In the genomic region with DNA sequence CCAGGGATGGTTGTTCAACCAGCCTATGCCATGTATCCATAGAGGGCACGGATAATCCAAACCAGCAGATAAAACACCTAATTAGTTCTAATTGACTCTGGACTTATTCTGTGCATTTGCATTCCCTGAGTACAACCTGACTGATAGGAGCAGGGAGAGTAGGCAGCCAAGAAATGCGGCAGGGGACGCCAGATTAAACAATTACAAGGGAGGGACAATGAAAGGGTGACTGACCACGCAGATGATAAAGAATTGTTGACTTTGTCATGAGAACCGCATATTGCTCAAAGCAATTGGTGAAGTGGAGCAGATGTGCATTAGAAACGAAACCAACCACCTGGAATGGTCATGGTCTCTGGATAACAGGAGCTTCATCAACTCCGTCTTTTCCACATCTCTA, we compare ENCODE assay signal across 21 cellular contexts.
"Had no signal": no experiment of that assay in that cellular context is flagged by ENCODE, and none has a peak within 500 bp of the region (broad histone marks: within the 10 kb centered on the region; RNA-seq: fewer than 3 reads in every experiment).

No MANE protein-coding gene starts in this region.

- DNase-seq: activated CD4-positive, alpha-beta T cell treated with anti-CD3 and anti-CD28 coated beads for 1 hour; activated CD4-positive, alpha-beta T cell treated with anti-CD3 and anti-CD28 coated beads, Interleukin-2, amount 50 U/mL, for 1 hour; activated CD8-positive, alpha-beta T cell treated with anti-CD3 and anti-CD28 coated beads, Interleukin-2, amount 10 ng/mL, durations not matched to agents 7 days and 5 days; activated gamma-delta T cell; activated naive CD4-positive, alpha-beta T cell treated with anti-CD3 and anti-CD28 coated beads, Interleukin-2, amount 50 U/mL, for 16 hours; activated naive CD8-positive, alpha-beta T cell treated with anti-CD3 and anti-CD28 coated beads, Interleukin-2, amount 50 U/mL, for 24 hours; effector CD8-positive, alpha-beta T cell; erythroblast; foreskin keratinocyte; kidney glomerular epithelial cell; midbrain; stimulated activated CD4-positive, alpha-beta T cell treated with anti-CD3 and anti-CD28 coated beads, Interleukin-4, amount 100 ng/mL, for 24 hours; stimulated activated naive CD4-positive, alpha-beta T cell treated with Interleukin-2 at 50 U/mL for 16 hours; thyroid gland; upper lobe of right lung had no signal

- FAIRE-seq: TTC549 had no signal

- H3K27ac ChIP-seq: foreskin keratinocyte, prostate gland, thyroid gland, upper lobe of right lung had no signal

- H3K4me3 Mint-ChIP-seq: activated CD8-positive, alpha-beta T cell treated with anti-CD3 and anti-CD28 coated beads, Interleukin-2, amount 10 ng/mL, durations not matched to agents 7 days and 5 days; activated naive CD8-positive, alpha-beta T cell treated with anti-CD3 and anti-CD28 coated beads, Interleukin-2, amount 50 U/mL, for 24 hours; activated T-helper 1 cell treated with anti-CD3 and anti-CD28 coated beads, Interleukin-12 subunit alpha, Interleukin-12 subunit beta, Interleukin-2, Interleukin-4 antibody, amounts not matched to agents 30 ng/mL and 10 ng/mL and 1 ng/mL, durations not matched to agents 14 hours and 24 hours and 36 hours; brain; dendritic cell treated with granulocyte-macrophage colony-stimulating factor and Interleukin-4, amounts not matched to agents 40 ng/mL and 50 ng/mL, for 4 days; natural killer cell treated with Interleukin-12 subunit alpha and Interleukin-12 subunit beta and Interleukin-15 and Interleukin-18, amount 100 ng/mL, for 72 hours had no signal

- H3K36me3 ChIP-seq: prostate gland, thyroid gland, upper lobe of right lung had no signal

- H3K9me3 Mint-ChIP-seq: activated T-helper 1 cell treated with anti-CD3 and anti-CD28 coated beads, Interleukin-12 subunit alpha, Interleukin-12 subunit beta, Interleukin-2, Interleukin-4 antibody, amounts not matched to agents 30 ng/mL and 10 ng/mL and 1 ng/mL, durations not matched to agents 14 hours and 24 hours and 36 hours; dendritic cell treated with granulocyte-macrophage colony-stimulating factor and Interleukin-4, amounts not matched to agents 40 ng/mL and 50 ng/mL, for 4 days had no signal

- ATAC-seq: activated CD8-positive, alpha-beta T cell treated with anti-CD3 and anti-CD28 coated beads, Interleukin-2, amount 10 ng/mL, durations not matched to agents 7 days and 5 days; activated naive CD8-positive, alpha-beta T cell treated with anti-CD3 and anti-CD28 coated beads, Interleukin-2, amount 50 U/mL, for 24 hours; foreskin keratinocyte; natural killer cell treated with Interleukin-12 subunit alpha and Interleukin-12 subunit beta and Interleukin-15 and Interleukin-18, amount 100 ng/mL, for 72 hours had no signal

- H3K4me1 ChIP-seq: foreskin keratinocyte, prostate gland, thyroid gland, upper lobe of right lung had no signal

- H3K9me3 ChIP-seq: prostate gland, thyroid gland, upper lobe of right lung had no signal

- H3K4me1 Mint-ChIP-seq: activated naive CD8-positive, alpha-beta T cell treated with anti-CD3 and anti-CD28 coated beads, Interleukin-2, amount 50 U/mL, for 24 hours had no signal

- H3K27ac Mint-ChIP-seq: activated CD8-positive, alpha-beta T cell treated with anti-CD3 and anti-CD28 coated beads, Interleukin-2, amount 10 ng/mL, durations not matched to agents 7 days and 5 days; activated naive CD8-positive, alpha-beta T cell treated with anti-CD3 and anti-CD28 coated beads, Interleukin-2, amount 50 U/mL, for 24 hours; activated T-helper 1 cell treated with anti-CD3 and anti-CD28 coated beads, Interleukin-12 subunit alpha, Interleukin-12 subunit beta, Interleukin-2, Interleukin-4 antibody, amounts not matched to agents 30 ng/mL and 10 ng/mL and 1 ng/mL, durations not matched to agents 14 hours and 24 hours and 36 hours; brain; dendritic cell treated with granulocyte-macrophage colony-stimulating factor and Interleukin-4, amounts not matched to agents 40 ng/mL and 50 ng/mL, for 4 days; natural killer cell treated with Interleukin-12 subunit alpha and Interleukin-12 subunit beta and Interleukin-15 and Interleukin-18, amount 100 ng/mL, for 72 hours had no signal

- H3K27me3 ChIP-seq: foreskin keratinocyte, thyroid gland, upper lobe of right lung had no signal

- H3K4me3 ChIP-seq: prostate gland, thyroid gland, upper lobe of right lung had no signal
